Comparison of ENCODE assay signal across 23 cellular contexts in the genomic region with DNA sequence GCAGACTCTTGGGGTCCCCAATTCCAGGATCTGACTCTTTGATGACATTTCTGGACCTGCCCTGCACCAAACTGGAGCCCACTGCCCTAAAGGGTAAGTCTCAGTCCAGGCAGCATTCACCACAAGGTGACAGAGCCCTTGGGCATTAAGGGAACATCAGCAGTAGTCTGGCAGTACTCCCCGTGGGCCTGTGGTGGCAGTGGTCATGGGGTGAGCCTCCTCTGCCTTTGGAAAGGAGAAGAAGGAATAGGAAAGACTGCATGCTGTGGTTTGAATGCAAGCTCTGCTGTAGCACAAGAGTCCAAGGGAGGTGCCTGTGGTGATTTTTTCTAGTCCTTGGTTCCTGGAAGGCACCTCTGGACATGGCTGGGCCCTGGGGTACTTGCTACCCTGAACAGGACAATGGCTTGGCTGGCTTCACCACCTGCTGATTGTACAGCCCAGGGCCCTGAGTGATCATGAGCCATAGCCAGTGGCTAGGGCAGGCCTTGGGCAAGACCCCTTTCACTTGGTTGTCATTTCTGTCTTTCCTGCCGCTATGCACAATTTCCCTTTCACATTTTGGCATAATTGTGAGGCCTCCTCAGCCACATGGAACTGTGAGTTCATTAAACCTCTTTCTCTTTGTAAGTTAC.
"Had no signal": no experiment of that assay in that cellular context is flagged by ENCODE, and none has a peak within 500 bp of the region (broad histone marks: within the 10 kb centered on the region; RNA-seq: fewer than 3 reads in every experiment).

No MANE protein-coding gene starts in this region.

- H3K36me3 ChIP-seq: left lung, sigmoid colon, transverse colon, vagina had no signal

- H3K27me3 ChIP-seq: body of pancreas, dorsolateral prefrontal cortex, left lung, sigmoid colon, transverse colon, vagina had no signal

- H3K27ac ChIP-seq: body of pancreas, dorsolateral prefrontal cortex, epithelial cell of prostate, left lung, parathyroid adenoma, sigmoid colon, transverse colon, vagina had no signal

- H3K4me1 Mint-ChIP-seq: nephron had no signal

- H3K27ac Mint-ChIP-seq: activated naive CD8-positive, alpha-beta T cell; activated T-cell treated with anti-CD3 and anti-CD28 coated beads, Interleukin-2, amount 50 U/mL, for 72 hours; nephron had no signal

- H3K9ac ChIP-seq: parathyroid adenoma had no signal

- H3K36me3 Mint-ChIP-seq: activated naive CD8-positive, alpha-beta T cell had no signal

- H3K27me3 Mint-ChIP-seq: activated naive CD8-positive, alpha-beta T cell had no signal

- H3K9me3 ChIP-seq: body of pancreas, sigmoid colon, vagina had no signal

- H2AFZ ChIP-seq: parathyroid adenoma had no signal

- H3K4me3 ChIP-seq: body of pancreas, dorsolateral prefrontal cortex, left lung, sigmoid colon, transverse colon, vagina had no signal

- H3K4me3 Mint-ChIP-seq: activated naive CD8-positive, alpha-beta T cell; activated T-cell treated with anti-CD3 and anti-CD28 coated beads, Interleukin-2, amount 50 U/mL, for 72 hours; nephron had no signal

- H3K4me1 ChIP-seq: body of pancreas, left lung, parathyroid adenoma, sigmoid colon, transverse colon, vagina had no signal

- DNase-seq: activated CD4-positive, alpha-beta T cell treated with anti-CD3 and anti-CD28 coated beads, Interleukin-2, amount 50 U/mL, for 1 hour; activated CD8-positive, alpha-beta memory T cell treated with anti-CD3 and anti-CD28 coated beads for 24 hours; activated gamma-delta T cell treated with Interleukin-2 at 50 U/mL for 16 hours; activated T-cell treated with anti-CD3 and anti-CD28 coated beads, Interleukin-2, amount 50 U/mL, for 72 hours; amniotic stem cell; caudate nucleus; dorsolateral prefrontal cortex; foreskin fibroblast; left lung; midbrain; sigmoid colon; stimulated activated CD4-positive, alpha-beta T cell treated with anti-CD3 and anti-CD28 coated beads, Interleukin-4, amount 100 ng/mL, for 4 hours; stimulated activated naive CD4-positive, alpha-beta T cell treated with Interleukin-2 at 50 U/mL for 16 hours; T-helper 1 cell; T-helper 9 cell; transverse colon had no signal

- H3K79me2 ChIP-seq: parathyroid adenoma had no signal

- ATAC-seq: body of pancreas, left lung had no signal

- FAIRE-seq: colon had no signal
